Comparison of ENCODE assay signal across 1 cellular context in the genomic region with DNA sequence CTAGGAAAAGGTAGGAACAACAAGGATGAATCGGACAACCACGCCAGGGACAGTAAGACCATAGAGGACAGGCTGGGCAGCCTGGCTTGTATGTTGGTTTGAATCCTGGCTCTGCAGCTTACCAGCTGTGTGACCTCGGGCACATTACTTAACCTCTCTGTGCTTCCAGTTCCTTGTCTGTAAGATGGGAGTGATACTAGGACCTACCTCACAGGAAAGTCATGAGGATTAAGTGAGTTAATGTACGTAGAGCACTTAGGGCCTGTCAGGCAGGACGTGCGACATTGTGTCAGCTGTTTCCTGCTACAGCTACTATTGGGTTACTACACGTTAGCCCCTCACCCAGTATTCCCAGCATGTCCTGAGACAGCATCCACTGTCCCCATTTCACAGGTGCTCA.
A peak's percentile ranks its signal among the peaks of the same experiment; 100 is the strongest.
TF ChIP-seq lines count a peak whose summit lies in the region.

No MANE protein-coding gene starts in this region.

TF ChIP-seq in HepG2, 621 proteins besides CTCF, POLR2A, EP300 and RAD21:
- TF ChIP-seq ZNF768 (CRISPR knock-in tag; IDR thresholded peaks at IDR 0.05), result peak; percentile 83
- TF ChIP-seq ZNF512B (CRISPR knock-in tag; IDR thresholded peaks at IDR 0.05; ENCODE audit: borderline replicate concordance), result no peak
- no peak for TF ChIP-seq PHF20 (CRISPR knock-in tag; IDR thresholded peaks at IDR 0.05)
- no peak for TF ChIP-seq ZNF670 (CRISPR knock-in tag; IDR thresholded peaks at IDR 0.05; ENCODE audit: borderline replicate concordance)
